8 cellular contexts compared by ENCODE assay signal in the genomic region with DNA sequence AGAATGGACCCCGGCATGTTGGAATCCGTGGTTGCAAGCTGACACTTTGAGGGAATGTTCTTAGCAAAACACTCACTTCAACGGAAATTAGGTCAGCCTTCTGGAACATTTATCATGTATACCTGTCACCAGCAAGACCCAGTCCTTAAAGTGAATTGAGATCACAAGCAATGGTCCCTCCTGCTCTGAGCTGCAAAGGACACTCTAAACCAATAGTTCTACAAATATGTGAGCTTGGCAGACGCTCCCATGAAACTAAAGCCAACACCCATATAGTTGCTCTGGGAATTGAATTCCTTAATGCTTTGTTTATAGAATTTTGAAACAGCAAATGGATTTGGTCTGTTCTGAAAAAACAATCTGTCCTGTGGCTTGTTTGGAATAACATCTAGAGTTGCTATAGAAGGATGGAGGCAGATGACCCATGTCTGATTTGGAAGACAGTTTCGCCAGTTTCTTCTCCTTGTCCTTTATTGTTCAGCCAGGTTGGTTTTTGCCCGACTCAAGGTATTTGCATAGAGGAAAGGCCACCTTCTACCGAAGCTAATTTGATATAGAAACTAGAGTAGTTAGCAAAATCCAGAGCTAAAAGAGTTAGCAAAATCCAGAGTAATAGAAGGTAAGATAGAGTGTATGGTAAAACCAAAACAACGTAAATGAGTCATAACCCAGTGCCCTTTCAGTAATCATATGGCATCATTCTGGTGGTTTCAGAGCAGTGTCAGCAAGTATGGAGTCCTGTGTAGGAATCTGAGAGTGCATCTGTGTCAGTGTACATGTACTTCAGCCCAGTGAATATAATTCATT.
DNase-seq lines count a peak whose midpoint lies in the region; ATAC-seq and TF ChIP-seq lines count a peak whose summit lies in the region.

No MANE protein-coding gene starts in this region.

- no peaks in the 10 kb centered on the region for H3K79me2 ChIP-seq in PC-9 (ENCODE audit: low read depth)

- no peak overlapping the region for H4K8ac ChIP-seq in IMR-90 (ENCODE audit: low read depth in 2 of 2, low read length in 2 of 2)

- H3K9me3 ChIP-seq in IMR-90 (ENCODE audit: control insufficient read depth, insufficient read depth, low read length) (no peaks in the 10 kb centered on the region), duodenal mucosa (ENCODE audit: control insufficient read depth in 1 of 2, low read length in 2 of 2) (no peaks in the 10 kb centered on the region), prostate gland (no peaks in the 10 kb centered on the region), PC-9 (ENCODE audit: insufficient read depth, low read depth) (no peaks in the 10 kb centered on the region)

- peak; percentile 99 for ATAC-seq in GM18511 (IDR thresholded peaks at IDR 0.05; ENCODE audit: unreplicated experiment)
- peak; percentile 100 for ATAC-seq in GM21717 (IDR thresholded peaks at IDR 0.05; ENCODE audit: unreplicated experiment)
- ATAC-seq in IMR-90 (ENCODE audit: low read depth): peak; percentile 91

- no peak for TF ChIP-seq POLR2A in IMR-90 (IDR thresholded peaks at IDR 0.05; ENCODE audit: low read depth, low read length)
- no peak for TF ChIP-seq POLR2A in prostate gland (IDR thresholded peaks at IDR 0.05)

- H3K23ac ChIP-seq in IMR-90 (ENCODE audit: low read depth, low read length): no peak overlapping the region

- WGBS in IMR-90 (ENCODE audit: extremely low coverage in 2 of 2, insufficient read length in 1 of 2), 2 experiments: no CpG with 5 or more reads among the region's 8 CpGs
- WGBS in prostate gland: 28% methylated on average over 8 of the region's 8 CpGs

- H3K4me2 ChIP-seq in IMR-90 (ENCODE audit: low read depth, low read length) (peak overlapping the region; percentile 40), PC-9 (no peak overlapping the region)

- H2AK5ac ChIP-seq in IMR-90 (ENCODE audit: low read depth, low read length): no peak overlapping the region

- CTCF ChIA-PET in IMR-90 (lab: Yijun Ruan, JAX): interaction anchor here (1.0 kb wide), 1 partner anchor 268 kb away, joined by 3 read pairs; no protein-coding TSS in a partner anchor
- CTCF ChIA-PET in PC-9 (lab: Charles Lee): no interaction called here

- H2AK9ac ChIP-seq in IMR-90 (replicated peaks; ENCODE audit: low read depth, low read length, poor library complexity): no peak overlapping the region

- intact Hi-C loops in IMR-90 (cut with micrococcal nuclease): no loop called here
- intact Hi-C loops in prostate gland (cut with DNase I): no loop called here
- intact Hi-C loops in PC-9 (cut with micrococcal nuclease; ENCODE audit: unreplicated experiment): no loop called here

- H3K9me1 ChIP-seq in IMR-90 (ENCODE audit: insufficient read depth, low read length): no peaks in the 10 kb centered on the region

- H3K79me1 ChIP-seq in IMR-90 (ENCODE audit: low read depth in 1 of 2, low read length in 2 of 2): no peaks in the 10 kb centered on the region

- DNase-seq in IMR-90 (peak; percentile 59), prostate gland (ENCODE audit: low spot score) (no peak), PC-9 (no peak), ureter (ENCODE audit: low spot score) (no peak), SIG-M5 (lab: John Stamatoyannopoulos, UW) (no peak)

- no peak overlapping the region for H3K56ac ChIP-seq in IMR-90 (ENCODE audit: extremely low read depth, insufficient read depth, low read length)

- peak overlapping the region; percentile 66; the same call in 1 of the 2 replicates for H3K27ac ChIP-seq in IMR-90 (ENCODE audit: insufficient read depth, low read length)
- peak overlapping the region; percentile 13 for H3K27ac ChIP-seq in duodenal mucosa (ENCODE audit: low read depth, low read length)
- H3K27ac ChIP-seq in prostate gland: peak overlapping the region; percentile 6 to 14
- no peak overlapping the region for H3K27ac ChIP-seq in PC-9

- no peak overlapping the region for H4K5ac ChIP-seq in IMR-90 (ENCODE audit: low read depth, low read length)

- BruUV-seq in IMR-90 (replicated peaks; lab: Mats Ljungman, UMichigan): no TSS peak
- no TSS peak for BruUV-seq in PC-9 (replicated peaks; lab: Mats Ljungman, UMichigan)

- no peak overlapping the region for H2BK5ac ChIP-seq in IMR-90 (ENCODE audit: low read depth, low read length, poor library complexity, severe bottlenecking)

- H3F3A ChIP-seq in PC-9 (ENCODE audit: insufficient read depth, low read depth): peaks cover 22% of the 10 kb centered on the region

- no peak for TF ChIP-seq RAD21 in IMR-90 (IDR thresholded peaks at IDR 0.05; ENCODE audit: low read length)

- H3K14ac ChIP-seq in IMR-90 (replicated peaks; ENCODE audit: low read depth, low read length): no peak overlapping the region

- H4K20me1 ChIP-seq in IMR-90 (ENCODE audit: insufficient read depth, low read length) (no peaks in the 10 kb centered on the region), PC-9 (ENCODE audit: insufficient read depth) (no peaks in the 10 kb centered on the region)

- H3K36me3 ChIP-seq in IMR-90 (ENCODE audit: control insufficient read depth, insufficient read depth, low read length): no peaks in the 10 kb centered on the region
- no peaks in the 10 kb centered on the region for H3K36me3 ChIP-seq in duodenal mucosa (ENCODE audit: control insufficient read depth in 1 of 2, insufficient read depth in 2 of 2, low read length in 2 of 2)
- no peaks in the 10 kb centered on the region for H3K36me3 ChIP-seq in prostate gland
- no peaks in the 10 kb centered on the region for H3K36me3 ChIP-seq in PC-9 (ENCODE audit: low read depth)

- H3K4me3 ChIP-seq in IMR-90 (ENCODE audit: insufficient read depth, low read depth, low read length) (no peak overlapping the region), duodenal mucosa (ENCODE audit: low read depth in 1 of 2, low read length in 2 of 2) (no peak overlapping the region), prostate gland (no peak overlapping the region), PC-9 (no peak overlapping the region)

- TF ChIP-seq CTCF in IMR-90 (conservative IDR thresholded peaks at IDR 0.05; ENCODE audit: low read depth, low read length): no peak
- TF ChIP-seq CTCF in prostate gland (IDR thresholded peaks at IDR 0.05): no peak
- TF ChIP-seq CTCF in PC-9 (conservative IDR thresholded peaks at IDR 0.05): no peak

- H3K9me2 ChIP-seq in PC-9 (ENCODE audit: insufficient read depth): no peaks in the 10 kb centered on the region

- H2AFZ ChIP-seq in IMR-90 (replicated peaks; ENCODE audit: low read length, poor library complexity): no peak overlapping the region
- H2AFZ ChIP-seq in PC-9: no peak overlapping the region

- POLR2A ChIA-PET in IMR-90 (lab: Charles Lee; ENCODE audit: unreplicated experiment): no interaction called here
- POLR2A ChIA-PET in PC-9 (lab: Charles Lee; ENCODE audit: unreplicated experiment): interaction anchor here (0.7 kb wide), 1 partner anchor 346 kb away, joined by 6 read pairs; no protein-coding TSS in a partner anchor

- dilution Hi-C loops in IMR-90 (cut with HindIII; ENCODE audit: low sequenced_read_pairs, unreplicated experiment): no loop called here

- H2BK20ac ChIP-seq in IMR-90 (ENCODE audit: low read depth, low read length): no peak overlapping the region

- H3K4ac ChIP-seq in IMR-90 (ENCODE audit: low read depth, low read length): no peak overlapping the region

- H2BK120ac ChIP-seq in IMR-90 (ENCODE audit: low read depth, low read length): no peak overlapping the region

- no peak overlapping the region for H3K9ac ChIP-seq in IMR-90 (ENCODE audit: low read depth, low read length)
- H3K9ac ChIP-seq in duodenal mucosa (ENCODE audit: low read depth in 1 of 2, low read length in 2 of 2): no peak overlapping the region

- H3K4me1 ChIP-seq in IMR-90 (ENCODE audit: control insufficient read depth, insufficient read depth, low read length) (no peaks in the 10 kb centered on the region), duodenal mucosa (ENCODE audit: control insufficient read depth in 1 of 2, insufficient read depth in 2 of 2, low read length in 2 of 2) (peaks cover 17 to 27% of the 10 kb centered on the region in 2 donors), prostate gland (replicated peaks) (no peaks in the 10 kb centered on the region), PC-9 (replicated peaks; ENCODE audit: insufficient read depth) (peaks cover 25% of the 10 kb centered on the region)

- in situ Hi-C loops in IMR-90 (cut with MboI; ENCODE audit: low sequenced_read_pairs): no loop called here

- H3K18ac ChIP-seq in IMR-90 (ENCODE audit: low read depth, low read length): no peak overlapping the region; the same call in 1 of the 2 replicates

- no peak overlapping the region for H2BK15ac ChIP-seq in IMR-90 (ENCODE audit: low read depth, low read length)

- H4K91ac ChIP-seq in IMR-90 (ENCODE audit: insufficient read depth, low read depth, low read length): no peak overlapping the region

- H3K27me3 ChIP-seq in IMR-90 (ENCODE audit: control insufficient read depth, insufficient read depth, low read length) (peaks cover 5% of the 10 kb centered on the region), duodenal mucosa (ENCODE audit: control insufficient read depth in 1 of 2, insufficient read depth in 2 of 2, low read length in 2 of 2) (no peaks in the 10 kb centered on the region), prostate gland (replicated peaks; ENCODE audit: insufficient read depth) (no peaks in the 10 kb centered on the region), PC-9 (ENCODE audit: insufficient read depth, low read depth) (no peaks in the 10 kb centered on the region)

TF ChIP-seq in IMR-90, 13 proteins besides CTCF, POLR2A, EP300 and RAD21 (continues in another document):
- TF ChIP-seq FOS (IDR thresholded peaks at IDR 0.05; ENCODE audit: low read depth, low read length): peak; percentile 44; the same call in 1 of the 2 replicates
- no peak for TF ChIP-seq MXI1 (IDR thresholded peaks at IDR 0.05; ENCODE audit: borderline replicate concordance, low read depth, low read length)
- no peak for TF ChIP-seq CHD1 (IDR thresholded peaks at IDR 0.05; ENCODE audit: low read depth, low read length)
- TF ChIP-seq SMC3 (IDR thresholded peaks at IDR 0.05; ENCODE audit: low read depth, low read length): no peak
- TF ChIP-seq, protein P1, sequence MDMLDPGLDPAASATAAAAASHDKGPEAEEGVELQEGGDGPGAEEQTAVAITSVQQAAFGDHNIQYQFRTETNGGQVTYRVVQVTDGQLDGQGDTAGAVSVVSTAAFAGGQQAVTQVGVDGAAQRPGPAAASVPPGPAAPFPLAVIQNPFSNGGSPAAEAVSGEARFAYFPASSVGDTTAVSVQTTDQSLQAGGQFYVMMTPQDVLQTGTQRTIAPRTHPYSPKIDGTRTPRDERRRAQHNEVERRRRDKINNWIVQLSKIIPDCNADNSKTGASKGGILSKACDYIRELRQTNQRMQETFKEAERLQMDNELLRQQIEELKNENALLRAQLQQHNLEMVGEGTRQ (IDR thresholded peaks at IDR 0.05; ENCODE audit: low read depth, low read length): no peak
- peak; percentile 31; the same call in 1 of the 2 replicates for TF ChIP-seq CEBPB (IDR thresholded peaks at IDR 0.05; ENCODE audit: low read depth, low read length)
